In the genomic region with DNA sequence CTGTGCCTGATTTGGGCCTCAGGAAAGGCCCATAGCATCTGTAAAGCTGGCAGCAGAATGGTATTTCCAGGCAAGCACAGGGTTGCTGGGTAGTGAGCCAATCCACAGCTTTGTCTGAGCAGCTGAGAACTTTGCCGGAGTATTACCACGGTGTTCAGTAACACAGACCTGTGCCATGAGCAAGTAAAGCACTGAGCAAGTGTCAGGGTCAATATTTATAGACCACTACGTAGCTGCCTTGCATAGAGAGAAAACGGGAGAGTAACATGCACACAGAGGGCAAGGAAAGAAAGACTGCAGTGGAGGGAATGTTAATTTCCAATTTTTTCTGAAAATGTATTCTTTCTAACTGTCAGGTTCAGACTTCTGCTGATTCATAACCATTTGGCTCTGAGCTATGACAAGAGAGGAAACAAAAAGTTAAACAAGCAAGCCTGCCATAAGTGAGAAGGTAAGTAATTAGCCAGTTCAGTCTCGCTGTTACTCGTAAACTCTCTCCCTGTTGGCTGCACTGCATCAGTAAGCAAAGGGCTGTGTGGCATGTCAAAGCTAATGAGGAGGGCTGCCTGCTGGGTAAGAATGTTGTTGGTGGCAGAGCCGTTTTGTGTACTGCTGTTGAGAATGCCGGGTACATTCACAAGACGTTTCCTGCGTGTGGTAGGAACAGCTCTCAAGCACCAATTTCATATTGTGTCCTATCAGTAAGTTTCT, we compare ENCODE assay signal across 9 cellular contexts.
DNase-seq lines count a peak whose midpoint lies in the region; ATAC-seq, FAIRE-seq and TF ChIP-seq lines count a peak whose summit lies in the region.
"Had no signal": no experiment of that assay in that cellular context is flagged by ENCODE, and none has a peak within 500 bp of the region (broad histone marks: within the 10 kb centered on the region; RNA-seq: fewer than 3 reads in every experiment).

No MANE protein-coding gene starts in this region.

- peak in 1 of 2 donors; percentile 35 for ATAC-seq in CD4-positive, CD25-positive, alpha-beta regulatory T cell (ENCODE audit: low read depth in 2 of 2)
- ATAC-seq in HG03432 (IDR thresholded peaks at IDR 0.05; ENCODE audit: unreplicated experiment) (peak; percentile 58), HG02798 (IDR thresholded peaks at IDR 0.05; ENCODE audit: poor library complexity, unreplicated experiment) (no peak)

- H3K27me3 Mint-ChIP-seq in CD4-positive, CD25-positive, alpha-beta regulatory T cell = no peaks in the 10 kb centered on the region
- H3K27me3 Mint-ChIP-seq in nephron progenitor cell (ENCODE audit: low read depth, poor library complexity) = no peaks in the 10 kb centered on the region

- H3K4me3 ChIP-seq in CD4-positive, CD25-positive, alpha-beta regulatory T cell (ENCODE audit: low read depth, low read length) = no peak overlapping the region

- H3K27ac ChIP-seq in CD4-positive, CD25-positive, alpha-beta regulatory T cell (ENCODE audit: insufficient read depth, low read length, poor library complexity, severe bottlenecking) = no peak overlapping the region
- H3K27ac ChIP-seq in epithelial cell of prostate = peak overlapping the region; percentile 8

- no peaks in the 10 kb centered on the region for H3K36me3 ChIP-seq in CD4-positive, CD25-positive, alpha-beta regulatory T cell (ENCODE audit: control insufficient read depth, insufficient read depth, low read length)

- no peak for FAIRE-seq in RCC 7860 (lab: Jason Lieb, UNC)

- peaks cover 0 to 9% (median 3%) of the 10 kb centered on the region in 4 donors for H3K4me1 Mint-ChIP-seq in CD4-positive, CD25-positive, alpha-beta regulatory T cell
- H3K4me1 Mint-ChIP-seq in nephron progenitor cell = peaks cover 36% of the 10 kb centered on the region

- H3K27me3 ChIP-seq in CD4-positive, CD25-positive, alpha-beta regulatory T cell (ENCODE audit: control insufficient read depth, insufficient read depth, low read length) = no peaks in the 10 kb centered on the region

- peak overlapping the region in 2 of 4 donors; percentile 26 to 33 for H3K4me3 Mint-ChIP-seq in CD4-positive, CD25-positive, alpha-beta regulatory T cell
- H3K4me3 Mint-ChIP-seq in nephron progenitor cell = peak overlapping the region; percentile 79

- no peak for TF ChIP-seq CTCF in nephron progenitor cell (IDR thresholded peaks at IDR 0.05)

- peak in 1 of 3 donors; percentile 7 for DNase-seq in CD4-positive, CD25-positive, alpha-beta regulatory T cell
- no peak for DNase-seq in epithelial cell of prostate (ENCODE audit: low read depth, low spot score)
- DNase-seq in nephron progenitor cell = peak; percentile 26
- DNase-seq in RCC 7860 (ENCODE audit: low spot score) = no peak
- DNase-seq in DMS79 (lab: John Stamatoyannopoulos, UW) = no peak
- DNase-seq in NCI-H345 treated with DMSO at 0.1 percent for 48 hours (lab: John Stamatoyannopoulos, UW; ENCODE audit: unreplicated experiment) = no peak
- DNase-seq: stimulated activated CD4-positive, alpha-beta T cell treated with anti-CD3 and anti-CD28 coated beads, Interleukin-15, amount 100 ng/mL, for 24 hours had no signal

- no peaks in the 10 kb centered on the region for H3K9me3 ChIP-seq in CD4-positive, CD25-positive, alpha-beta regulatory T cell (ENCODE audit: control insufficient read depth in 2 of 2, low read length in 2 of 2)

- H3K36me3 Mint-ChIP-seq in CD4-positive, CD25-positive, alpha-beta regulatory T cell = no peaks in the 10 kb centered on the region
- no peaks in the 10 kb centered on the region for H3K36me3 Mint-ChIP-seq in nephron progenitor cell (ENCODE audit: low read depth)

- peaks cover 0 to 2% (median 0%) of the 10 kb centered on the region in 7 donors for H3K9me3 Mint-ChIP-seq in CD4-positive, CD25-positive, alpha-beta regulatory T cell
- no peaks in the 10 kb centered on the region for H3K9me3 Mint-ChIP-seq in nephron progenitor cell

- H3K27ac Mint-ChIP-seq in CD4-positive, CD25-positive, alpha-beta regulatory T cell = peak overlapping the region in 2 of 3 donors; percentile 7 to 37
- H3K27ac Mint-ChIP-seq in nephron progenitor cell = peak overlapping the region; percentile 92

- H3K4me1 ChIP-seq in CD4-positive, CD25-positive, alpha-beta regulatory T cell (ENCODE audit: control insufficient read depth, insufficient read depth, low read length, poor library complexity, severe bottlenecking) = no peaks in the 10 kb centered on the region
